ENCODE assay signal across 2 cellular contexts in genomic region chr3:112348945-112349344, GRCh38.
TF ChIP-seq lines count a peak whose summit lies in the region.

No MANE protein-coding gene starts in this region.

TF ChIP-seq in GM23338, 12 proteins besides CTCF, POLR2A, EP300 and RAD21:
- TF ChIP-seq ETS1 (IDR thresholded peaks at IDR 0.05) (no peak), ZNF114 (CRISPR knock-in tag; IDR thresholded peaks at IDR 0.05) (no peak), EZH2 (IDR thresholded peaks at IDR 0.05; ENCODE audit: low read depth, unreplicated experiment) (no peak)

TF ChIP-seq in H1, 55 proteins besides CTCF, POLR2A, EP300 and RAD21:
- TF ChIP-seq HDAC6 (IDR thresholded peaks at IDR 0.05; ENCODE audit: low read depth, low read length) (no peak), USF2 (IDR thresholded peaks at IDR 0.05; ENCODE audit: low read length) (no peak), CBX8 (IDR thresholded peaks at IDR 0.05; ENCODE audit: borderline replicate concordance, low read depth, low read length) (no peak), MAFK (IDR thresholded peaks at IDR 0.05; ENCODE audit: low read depth, low read length) (no peak), BACH1 (IDR thresholded peaks at IDR 0.05; ENCODE audit: low read length) (no peak), POLR2AphosphoS5 (IDR thresholded peaks at IDR 0.05; ENCODE audit: low read depth, low read length) (no peak), SP2 (IDR thresholded peaks at IDR 0.05; ENCODE audit: low read length) (no peak), CHD7 (IDR thresholded peaks at IDR 0.05; ENCODE audit: insufficient replicate concordance, low read length) (no peak), MAX (IDR thresholded peaks at IDR 0.05) (no peak), GTF2F1 (IDR thresholded peaks at IDR 0.05; ENCODE audit: borderline replicate concordance, low read depth, low read length) (no peak), EGR1 (IDR thresholded peaks at IDR 0.05; ENCODE audit: borderline replicate concordance, low read depth, low read length) (no peak), HDAC2 (IDR thresholded peaks at IDR 0.05; ENCODE audit: borderline replicate concordance in 1 of 2, low read depth in 2 of 2, low read length in 2 of 2) (no peak), POU5F1 (IDR thresholded peaks at IDR 0.05; ENCODE audit: low read depth, low read length) (no peak), SIX5 (IDR thresholded peaks at IDR 0.05; ENCODE audit: low read depth, low read length) (no peak), SP4 (IDR thresholded peaks at IDR 0.05; ENCODE audit: low read length) (no peak), TBP (IDR thresholded peaks at IDR 0.05; ENCODE audit: low read depth, low read length) (no peak), NANOG (IDR thresholded peaks at IDR 0.05; ENCODE audit: insufficient read depth, low read depth, low read length, poor library complexity, severe bottlenecking) (no peak), RXRA (IDR thresholded peaks at IDR 0.05; ENCODE audit: insufficient read depth, low read depth, low read length) (no peak)
